Comparison of ENCODE assay signal across 1 cellular context in genomic region chr1:26530540-26530897, GRCh38.
TF ChIP-seq lines count a peak whose summit lies in the region.

No MANE protein-coding gene starts in this region.

TF ChIP-seq in K562, 482 proteins besides CTCF, POLR2A, EP300 and RAD21 (continued from another document):
- TF ChIP-seq RERE (CRISPR knock-in tag; IDR thresholded peaks at IDR 0.05; ENCODE audit: borderline replicate concordance): no peak
- TF ChIP-seq ZNF124 (CRISPR knock-in tag; IDR thresholded peaks at IDR 0.05): no peak
- TF ChIP-seq HIVEP1 (CRISPR knock-in tag; IDR thresholded peaks at IDR 0.05): no peak
- no peak for TF ChIP-seq NR2C2 (CRISPR knock-in tag; IDR thresholded peaks at IDR 0.05)
- TF ChIP-seq NR2C2 (tag; IDR thresholded peaks at IDR 0.05): peak; percentile 89
- no peak for TF ChIP-seq MGA (IDR thresholded peaks at IDR 0.05)
- 0 out of 2 replicates have a peak, but pooled peaks have one; percentile 22 for TF ChIP-seq ETV1 (tag; conservative IDR thresholded peaks at IDR 0.05; ENCODE audit: low read depth)
- peak; percentile 97 for TF ChIP-seq ESRRA (IDR thresholded peaks at IDR 0.05; ENCODE audit: borderline replicate concordance, low read depth)
- no peak for TF ChIP-seq ATF3 (IDR thresholded peaks at IDR 0.05)
- TF ChIP-seq ATF3 (CRISPR knock-in tag; conservative IDR thresholded peaks at IDR 0.05): no peak
- TF ChIP-seq USF1 (CRISPR knock-in tag; IDR thresholded peaks at IDR 0.05): 0 out of 2 replicates have a peak, but pooled peaks have one; percentile 8
- TF ChIP-seq ZNF41 (CRISPR knock-in tag; conservative IDR thresholded peaks at IDR 0.05): no peak
- no peak for TF ChIP-seq ZNF165 (CRISPR knock-in tag; IDR thresholded peaks at IDR 0.05; ENCODE audit: borderline replicate concordance)
- TF ChIP-seq PRDM10 (IDR thresholded peaks at IDR 0.05; ENCODE audit: partially characterized antibody): no peak
- no peak for TF ChIP-seq C11orf30 (IDR thresholded peaks at IDR 0.05; ENCODE audit: low read depth)
- TF ChIP-seq PREB (CRISPR knock-in tag; IDR thresholded peaks at IDR 0.05): no peak
- no peak for TF ChIP-seq ZNF511 (CRISPR knock-in tag; IDR thresholded peaks at IDR 0.05)
- TF ChIP-seq ZC3H8 (IDR thresholded peaks at IDR 0.05): no peak
- TF ChIP-seq JUN (IDR thresholded peaks at IDR 0.05; ENCODE audit: borderline replicate concordance, low read depth, low read length): no peak
- TF ChIP-seq JUN (CRISPR knock-in tag; IDR thresholded peaks at IDR 0.05; ENCODE audit: borderline replicate concordance): 0 out of 2 replicates have a peak, but pooled peaks have one; percentile 15
- TF ChIP-seq VEZF1 (CRISPR knock-in tag; IDR thresholded peaks at IDR 0.05): no peak
